ENCODE assay signal across 1 cellular context in the genomic region with DNA sequence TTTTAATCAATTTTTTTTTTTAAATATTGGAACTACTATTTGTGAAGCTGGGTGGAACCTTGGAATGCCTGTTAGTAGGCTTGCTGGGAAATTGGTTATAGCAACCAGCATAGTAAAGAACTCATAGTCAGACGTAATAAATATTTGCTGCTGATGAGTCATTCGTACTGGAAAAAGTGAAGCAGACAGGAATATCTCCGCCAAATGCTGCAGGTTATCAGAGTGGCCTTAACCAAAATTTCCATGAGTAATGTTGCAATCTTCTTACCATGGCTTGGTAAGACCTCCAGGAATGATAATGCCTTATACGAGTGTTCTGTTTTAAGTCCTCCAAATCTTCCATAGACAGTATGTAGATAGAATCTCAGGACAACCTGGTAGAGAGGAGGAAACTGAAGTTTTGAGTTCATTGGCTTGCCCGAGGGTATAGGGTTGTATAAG.
TF ChIP-seq lines count a peak whose summit lies in the region.

No MANE protein-coding gene starts in this region.

TF ChIP-seq in HEK293, 187 proteins besides CTCF, POLR2A, EP300 and RAD21 (continued from another document and continues in another):
- TF ChIP-seq, protein P1, sequence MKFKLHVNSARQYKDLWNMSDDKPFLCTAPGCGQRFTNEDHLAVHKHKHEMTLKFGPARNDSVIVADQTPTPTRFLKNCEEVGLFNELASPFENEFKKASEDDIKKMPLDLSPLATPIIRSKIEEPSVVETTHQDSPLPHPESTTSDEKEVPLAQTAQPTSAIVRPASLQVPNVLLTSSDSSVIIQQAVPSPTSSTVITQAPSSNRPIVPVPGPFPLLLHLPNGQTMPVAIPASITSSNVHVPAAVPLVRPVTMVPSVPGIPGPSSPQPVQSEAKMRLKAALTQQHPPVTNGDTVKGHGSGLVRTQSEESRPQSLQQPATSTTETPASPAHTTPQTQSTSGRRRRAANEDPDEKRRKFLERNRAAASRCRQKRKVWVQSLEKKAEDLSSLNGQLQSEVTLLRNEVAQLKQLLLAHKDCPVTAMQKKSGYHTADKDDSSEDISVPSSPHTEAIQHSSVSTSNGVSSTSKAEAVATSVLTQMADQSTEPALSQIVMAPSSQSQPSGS (tag by site-specific recombination; IDR thresholded peaks at IDR 0.05; ENCODE audit: low read depth) = peak; percentile 54; the same call in 1 of the 2 replicates
- TF ChIP-seq ZNF777 (tag by site-specific recombination; IDR thresholded peaks at IDR 0.05; ENCODE audit: borderline replicate concordance) (no peak), YY1 (tag by site-specific recombination; IDR thresholded peaks at IDR 0.05) (no peak), ZBTB20 (tag by site-specific recombination; IDR thresholded peaks at IDR 0.05) (no peak), MEIS1 (CRISPR knock-in tag; IDR thresholded peaks at IDR 0.05; ENCODE audit: borderline replicate concordance) (no peak), WT1 (tag by site-specific recombination; IDR thresholded peaks at IDR 0.05) (no peak), ZNF610 (tag by site-specific recombination; IDR thresholded peaks at IDR 0.05; ENCODE audit: borderline replicate concordance) (no peak), SP2 (tag by site-specific recombination; IDR thresholded peaks at IDR 0.05) (no peak), ZNF530 (tag by site-specific recombination; IDR thresholded peaks at IDR 0.05; ENCODE audit: low read depth) (no peak), ZNF701 (tag by site-specific recombination; IDR thresholded peaks at IDR 0.05) (no peak), ZNF350 (tag by site-specific recombination; IDR thresholded peaks at IDR 0.05) (no peak), ZNF274 (IDR thresholded peaks at IDR 0.05; ENCODE audit: low read length) (no peak), ZNF274 (tag by site-specific recombination; IDR thresholded peaks at IDR 0.05; ENCODE audit: borderline replicate concordance) (no peak), ZNF266 (tag by site-specific recombination; IDR thresholded peaks at IDR 0.05; ENCODE audit: low read depth) (no peak), ZNF10 (tag by site-specific recombination; IDR thresholded peaks at IDR 0.05) (no peak), FEZF1 (tag by site-specific recombination; IDR thresholded peaks at IDR 0.05) (peak; percentile 8; the same call in 1 of the 2 replicates), ZNF391 (tag by site-specific recombination; IDR thresholded peaks at IDR 0.05; ENCODE audit: borderline replicate concordance, low read depth) (no peak), ZNF423 (tag by site-specific recombination; IDR thresholded peaks at IDR 0.05) (no peak), TCF7L2 (IDR thresholded peaks at IDR 0.05; ENCODE audit: borderline replicate concordance, low read depth, low read length) (no peak), ZNF830 (tag by site-specific recombination; IDR thresholded peaks at IDR 0.05; ENCODE audit: low read depth) (no peak), ZNF121 (tag by site-specific recombination; IDR thresholded peaks at IDR 0.05) (no peak), ZFP37 (tag by site-specific recombination; IDR thresholded peaks at IDR 0.05) (0 out of 2 replicates have a peak, but pooled peaks have one; percentile 49), ZNF2 (tag by site-specific recombination; IDR thresholded peaks at IDR 0.05) (peak; percentile 52), ZNF221 (tag by site-specific recombination; IDR thresholded peaks at IDR 0.05; ENCODE audit: borderline replicate concordance) (no peak), ZBTB17 (tag by site-specific recombination; IDR thresholded peaks at IDR 0.05) (no peak), ZNF341 (tag by site-specific recombination; IDR thresholded peaks at IDR 0.05; ENCODE audit: low read depth) (no peak), ZNF521 (tag by site-specific recombination; IDR thresholded peaks at IDR 0.05) (no peak)
- TF ChIP-seq, protein P2, sequence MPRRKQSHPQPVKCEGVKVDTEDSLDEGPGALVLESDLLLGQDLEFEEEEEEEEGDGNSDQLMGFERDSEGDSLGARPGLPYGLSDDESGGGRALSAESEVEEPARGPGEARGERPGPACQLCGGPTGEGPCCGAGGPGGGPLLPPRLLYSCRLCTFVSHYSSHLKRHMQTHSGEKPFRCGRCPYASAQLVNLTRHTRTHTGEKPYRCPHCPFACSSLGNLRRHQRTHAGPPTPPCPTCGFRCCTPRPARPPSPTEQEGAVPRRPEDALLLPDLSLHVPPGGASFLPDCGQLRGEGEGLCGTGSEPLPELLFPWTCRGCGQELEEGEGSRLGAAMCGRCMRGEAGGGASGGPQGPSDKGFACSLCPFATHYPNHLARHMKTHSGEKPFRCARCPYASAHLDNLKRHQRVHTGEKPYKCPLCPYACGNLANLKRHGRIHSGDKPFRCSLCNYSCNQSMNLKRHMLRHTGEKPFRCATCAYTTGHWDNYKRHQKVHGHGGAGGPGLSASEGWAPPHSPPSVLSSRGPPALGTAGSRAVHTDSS (tag by site-specific recombination; IDR thresholded peaks at IDR 0.05) = no peak
- TF ChIP-seq, protein P3, sequence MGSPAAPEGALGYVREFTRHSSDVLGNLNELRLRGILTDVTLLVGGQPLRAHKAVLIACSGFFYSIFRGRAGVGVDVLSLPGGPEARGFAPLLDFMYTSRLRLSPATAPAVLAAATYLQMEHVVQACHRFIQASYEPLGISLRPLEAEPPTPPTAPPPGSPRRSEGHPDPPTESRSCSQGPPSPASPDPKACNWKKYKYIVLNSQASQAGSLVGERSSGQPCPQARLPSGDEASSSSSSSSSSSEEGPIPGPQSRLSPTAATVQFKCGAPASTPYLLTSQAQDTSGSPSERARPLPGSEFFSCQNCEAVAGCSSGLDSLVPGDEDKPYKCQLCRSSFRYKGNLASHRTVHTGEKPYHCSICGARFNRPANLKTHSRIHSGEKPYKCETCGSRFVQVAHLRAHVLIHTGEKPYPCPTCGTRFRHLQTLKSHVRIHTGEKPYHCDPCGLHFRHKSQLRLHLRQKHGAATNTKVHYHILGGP (tag by site-specific recombination; IDR thresholded peaks at IDR 0.05) = peak; percentile 23; the same call in 1 of the 2 replicates
- TF ChIP-seq, protein P4, sequence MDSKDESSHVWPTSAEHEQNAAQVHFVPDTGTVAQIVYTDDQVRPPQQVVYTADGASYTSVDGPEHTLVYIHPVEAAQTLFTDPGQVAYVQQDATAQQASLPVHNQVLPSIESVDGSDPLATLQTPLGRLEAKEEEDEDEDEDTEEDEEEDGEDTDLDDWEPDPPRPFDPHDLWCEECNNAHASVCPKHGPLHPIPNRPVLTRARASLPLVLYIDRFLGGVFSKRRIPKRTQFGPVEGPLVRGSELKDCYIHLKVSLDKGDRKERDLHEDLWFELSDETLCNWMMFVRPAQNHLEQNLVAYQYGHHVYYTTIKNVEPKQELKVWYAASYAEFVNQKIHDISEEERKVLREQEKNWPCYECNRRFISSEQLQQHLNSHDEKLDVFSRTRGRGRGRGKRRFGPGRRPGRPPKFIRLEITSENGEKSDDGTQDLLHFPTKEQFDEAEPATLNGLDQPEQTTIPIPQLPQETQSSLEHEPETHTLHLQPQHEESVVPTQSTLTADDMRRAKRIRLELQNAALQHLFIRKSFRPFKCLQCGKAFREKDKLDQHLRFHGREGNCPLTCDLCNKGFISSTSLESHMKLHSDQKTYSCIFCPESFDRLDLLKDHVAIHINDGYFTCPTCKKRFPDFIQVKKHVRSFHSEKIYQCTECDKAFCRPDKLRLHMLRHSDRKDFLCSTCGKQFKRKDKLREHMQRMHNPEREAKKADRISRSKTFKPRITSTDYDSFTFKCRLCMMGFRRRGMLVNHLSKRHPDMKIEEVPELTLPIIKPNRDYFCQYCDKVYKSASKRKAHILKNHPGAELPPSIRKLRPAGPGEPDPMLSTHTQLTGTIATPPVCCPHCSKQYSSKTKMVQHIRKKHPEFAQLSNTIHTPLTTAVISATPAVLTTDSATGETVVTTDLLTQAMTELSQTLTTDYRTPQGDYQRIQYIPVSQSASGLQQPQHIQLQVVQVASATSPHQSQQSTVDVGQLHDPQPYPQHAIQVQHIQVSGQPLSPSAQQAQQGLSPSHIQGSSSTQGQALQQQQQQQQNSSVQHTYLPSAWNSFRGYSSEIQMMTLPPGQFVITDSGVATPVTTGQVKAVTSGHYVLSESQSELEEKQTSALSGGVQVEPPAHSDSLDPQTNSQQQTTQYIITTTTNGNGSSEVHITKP (tag by site-specific recombination; IDR thresholded peaks at IDR 0.05) = peak; percentile 29; the same call in 1 of the 2 replicates
- TF ChIP-seq, protein P5, sequence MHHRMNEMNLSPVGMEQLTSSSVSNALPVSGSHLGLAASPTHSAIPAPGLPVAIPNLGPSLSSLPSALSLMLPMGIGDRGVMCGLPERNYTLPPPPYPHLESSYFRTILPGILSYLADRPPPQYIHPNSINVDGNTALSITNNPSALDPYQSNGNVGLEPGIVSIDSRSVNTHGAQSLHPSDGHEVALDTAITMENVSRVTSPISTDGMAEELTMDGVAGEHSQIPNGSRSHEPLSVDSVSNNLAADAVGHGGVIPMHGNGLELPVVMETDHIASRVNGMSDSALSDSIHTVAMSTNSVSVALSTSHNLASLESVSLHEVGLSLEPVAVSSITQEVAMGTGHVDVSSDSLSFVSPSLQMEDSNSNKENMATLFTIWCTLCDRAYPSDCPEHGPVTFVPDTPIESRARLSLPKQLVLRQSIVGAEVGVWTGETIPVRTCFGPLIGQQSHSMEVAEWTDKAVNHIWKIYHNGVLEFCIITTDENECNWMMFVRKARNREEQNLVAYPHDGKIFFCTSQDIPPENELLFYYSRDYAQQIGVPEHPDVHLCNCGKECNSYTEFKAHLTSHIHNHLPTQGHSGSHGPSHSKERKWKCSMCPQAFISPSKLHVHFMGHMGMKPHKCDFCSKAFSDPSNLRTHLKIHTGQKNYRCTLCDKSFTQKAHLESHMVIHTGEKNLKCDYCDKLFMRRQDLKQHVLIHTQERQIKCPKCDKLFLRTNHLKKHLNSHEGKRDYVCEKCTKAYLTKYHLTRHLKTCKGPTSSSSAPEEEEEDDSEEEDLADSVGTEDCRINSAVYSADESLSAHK (tag by site-specific recombination; IDR thresholded peaks at IDR 0.05) = peak; percentile 87
- TF ChIP-seq, protein P6, sequence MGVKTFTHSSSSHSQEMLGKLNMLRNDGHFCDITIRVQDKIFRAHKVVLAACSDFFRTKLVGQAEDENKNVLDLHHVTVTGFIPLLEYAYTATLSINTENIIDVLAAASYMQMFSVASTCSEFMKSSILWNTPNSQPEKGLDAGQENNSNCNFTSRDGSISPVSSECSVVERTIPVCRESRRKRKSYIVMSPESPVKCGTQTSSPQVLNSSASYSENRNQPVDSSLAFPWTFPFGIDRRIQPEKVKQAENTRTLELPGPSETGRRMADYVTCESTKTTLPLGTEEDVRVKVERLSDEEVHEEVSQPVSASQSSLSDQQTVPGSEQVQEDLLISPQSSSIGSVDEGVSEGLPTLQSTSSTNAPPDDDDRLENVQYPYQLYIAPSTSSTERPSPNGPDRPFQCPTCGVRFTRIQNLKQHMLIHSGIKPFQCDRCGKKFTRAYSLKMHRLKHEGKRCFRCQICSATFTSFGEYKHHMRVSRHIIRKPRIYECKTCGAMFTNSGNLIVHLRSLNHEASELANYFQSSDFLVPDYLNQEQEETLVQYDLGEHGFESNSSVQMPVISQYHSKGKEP (tag by site-specific recombination; IDR thresholded peaks at IDR 0.05) = peak; percentile 65
- TF ChIP-seq, protein P7, sequence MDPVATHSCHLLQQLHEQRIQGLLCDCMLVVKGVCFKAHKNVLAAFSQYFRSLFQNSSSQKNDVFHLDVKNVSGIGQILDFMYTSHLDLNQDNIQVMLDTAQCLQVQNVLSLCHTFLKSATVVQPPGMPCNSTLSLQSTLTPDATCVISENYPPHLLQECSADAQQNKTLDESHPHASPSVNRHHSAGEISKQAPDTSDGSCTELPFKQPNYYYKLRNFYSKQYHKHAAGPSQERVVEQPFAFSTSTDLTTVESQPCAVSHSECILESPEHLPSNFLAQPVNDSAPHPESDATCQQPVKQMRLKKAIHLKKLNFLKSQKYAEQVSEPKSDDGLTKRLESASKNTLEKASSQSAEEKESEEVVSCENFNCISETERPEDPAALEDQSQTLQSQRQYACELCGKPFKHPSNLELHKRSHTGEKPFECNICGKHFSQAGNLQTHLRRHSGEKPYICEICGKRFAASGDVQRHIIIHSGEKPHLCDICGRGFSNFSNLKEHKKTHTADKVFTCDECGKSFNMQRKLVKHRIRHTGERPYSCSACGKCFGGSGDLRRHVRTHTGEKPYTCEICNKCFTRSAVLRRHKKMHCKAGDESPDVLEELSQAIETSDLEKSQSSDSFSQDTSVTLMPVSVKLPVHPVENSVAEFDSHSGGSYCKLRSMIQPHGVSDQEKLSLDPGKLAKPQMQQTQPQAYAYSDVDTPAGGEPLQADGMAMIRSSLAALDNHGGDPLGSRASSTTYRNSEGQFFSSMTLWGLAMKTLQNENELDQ (tag by site-specific recombination; IDR thresholded peaks at IDR 0.05; ENCODE audit: low read depth) = no peak
- TF ChIP-seq, protein P8, sequence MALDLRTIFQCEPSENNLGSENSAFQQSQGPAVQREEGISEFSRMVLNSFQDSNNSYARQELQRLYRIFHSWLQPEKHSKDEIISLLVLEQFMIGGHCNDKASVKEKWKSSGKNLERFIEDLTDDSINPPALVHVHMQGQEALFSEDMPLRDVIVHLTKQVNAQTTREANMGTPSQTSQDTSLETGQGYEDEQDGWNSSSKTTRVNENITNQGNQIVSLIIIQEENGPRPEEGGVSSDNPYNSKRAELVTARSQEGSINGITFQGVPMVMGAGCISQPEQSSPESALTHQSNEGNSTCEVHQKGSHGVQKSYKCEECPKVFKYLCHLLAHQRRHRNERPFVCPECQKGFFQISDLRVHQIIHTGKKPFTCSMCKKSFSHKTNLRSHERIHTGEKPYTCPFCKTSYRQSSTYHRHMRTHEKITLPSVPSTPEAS (tag by site-specific recombination; IDR thresholded peaks at IDR 0.05) = no peak
- TF ChIP-seq, protein P9, sequence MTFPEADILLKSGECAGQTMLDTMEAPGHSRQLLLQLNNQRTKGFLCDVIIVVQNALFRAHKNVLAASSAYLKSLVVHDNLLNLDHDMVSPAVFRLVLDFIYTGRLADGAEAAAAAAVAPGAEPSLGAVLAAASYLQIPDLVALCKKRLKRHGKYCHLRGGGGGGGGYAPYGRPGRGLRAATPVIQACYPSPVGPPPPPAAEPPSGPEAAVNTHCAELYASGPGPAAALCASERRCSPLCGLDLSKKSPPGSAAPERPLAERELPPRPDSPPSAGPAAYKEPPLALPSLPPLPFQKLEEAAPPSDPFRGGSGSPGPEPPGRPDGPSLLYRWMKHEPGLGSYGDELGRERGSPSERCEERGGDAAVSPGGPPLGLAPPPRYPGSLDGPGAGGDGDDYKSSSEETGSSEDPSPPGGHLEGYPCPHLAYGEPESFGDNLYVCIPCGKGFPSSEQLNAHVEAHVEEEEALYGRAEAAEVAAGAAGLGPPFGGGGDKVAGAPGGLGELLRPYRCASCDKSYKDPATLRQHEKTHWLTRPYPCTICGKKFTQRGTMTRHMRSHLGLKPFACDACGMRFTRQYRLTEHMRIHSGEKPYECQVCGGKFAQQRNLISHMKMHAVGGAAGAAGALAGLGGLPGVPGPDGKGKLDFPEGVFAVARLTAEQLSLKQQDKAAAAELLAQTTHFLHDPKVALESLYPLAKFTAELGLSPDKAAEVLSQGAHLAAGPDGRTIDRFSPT (tag by site-specific recombination; IDR thresholded peaks at IDR 0.05) = peak; percentile 78
- TF ChIP-seq, protein P10, sequence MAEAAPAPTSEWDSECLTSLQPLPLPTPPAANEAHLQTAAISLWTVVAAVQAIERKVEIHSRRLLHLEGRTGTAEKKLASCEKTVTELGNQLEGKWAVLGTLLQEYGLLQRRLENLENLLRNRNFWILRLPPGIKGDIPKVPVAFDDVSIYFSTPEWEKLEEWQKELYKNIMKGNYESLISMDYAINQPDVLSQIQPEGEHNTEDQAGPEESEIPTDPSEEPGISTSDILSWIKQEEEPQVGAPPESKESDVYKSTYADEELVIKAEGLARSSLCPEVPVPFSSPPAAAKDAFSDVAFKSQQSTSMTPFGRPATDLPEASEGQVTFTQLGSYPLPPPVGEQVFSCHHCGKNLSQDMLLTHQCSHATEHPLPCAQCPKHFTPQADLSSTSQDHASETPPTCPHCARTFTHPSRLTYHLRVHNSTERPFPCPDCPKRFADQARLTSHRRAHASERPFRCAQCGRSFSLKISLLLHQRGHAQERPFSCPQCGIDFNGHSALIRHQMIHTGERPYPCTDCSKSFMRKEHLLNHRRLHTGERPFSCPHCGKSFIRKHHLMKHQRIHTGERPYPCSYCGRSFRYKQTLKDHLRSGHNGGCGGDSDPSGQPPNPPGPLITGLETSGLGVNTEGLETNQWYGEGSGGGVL (tag by site-specific recombination; IDR thresholded peaks at IDR 0.05) = no peak
